ENCODE assay signal across 15 cellular contexts in genomic region chr1:184900507-184900906, GRCh38.
A peak's percentile ranks its signal among the peaks of the same experiment; 100 is the strongest.
DNase-seq lines count a peak whose midpoint lies in the region; ATAC-seq and TF ChIP-seq lines count a peak whose summit lies in the region.
"Had no signal": no experiment of that assay in that cellular context is flagged by ENCODE, and none has a peak within 500 bp of the region (broad histone marks: within the 10 kb centered on the region; RNA-seq: fewer than 3 reads in every experiment).

No MANE protein-coding gene starts in this region.

- H3K9me3 Mint-ChIP-seq in effector memory CD8-positive, alpha-beta T cell: no peaks in the 10 kb centered on the region

- H3K36me3 ChIP-seq in right atrium auricular region: peaks cover 30% of the 10 kb centered on the region

- H3K27ac ChIP-seq in right atrium auricular region: peak overlapping the region; percentile 60 to 82
- H3K27ac ChIP-seq: PC-9 had no signal

- H3K4me1 Mint-ChIP-seq in effector memory CD8-positive, alpha-beta T cell (ENCODE audit: low read depth in 2 of 2): peaks cover 26 to 43% of the 10 kb centered on the region in 2 donors

- peaks cover 18% of the 10 kb centered on the region for H3K36me3 Mint-ChIP-seq in effector memory CD8-positive, alpha-beta T cell (ENCODE audit: insufficient read depth)

- intact Hi-C loops in Right ventricle myocardium inferior (cut with DNase I): no loop called here

- no peaks in the 10 kb centered on the region for H3K27me3 ChIP-seq in right atrium auricular region

- H3K27ac Mint-ChIP-seq in effector memory CD8-positive, alpha-beta T cell: peak overlapping the region; percentile 18 to 27

- H3K4me1 ChIP-seq in right atrium auricular region: peaks cover 0 to 36% of the 10 kb centered on the region in 2 donors

- DNase-seq in right atrium auricular region (ENCODE audit: low spot score): no peak
- DNase-seq in Right ventricle myocardium inferior (ENCODE audit: missing footprints): no peak
- no peak for DNase-seq in effector memory CD8-positive, alpha-beta T cell
- DNase-seq in iPS-NIHi7 (ENCODE audit: extremely low spot score): peak; percentile 20
- DNase-seq in stimulated activated CD4-positive, alpha-beta T cell treated with anti-CD3 and anti-CD28 coated beads, Interleukin-12 subunit alpha, Interleukin-12 subunit beta, amount 100 ng/mL, for 4 hours: no peak
- DNase-seq in NCI-H187 (lab: John Stamatoyannopoulos, UW): no peak
- DNase-seq: C1 segment of cervical spinal cord, COR-L47, NCI-H1694, NCI-H69, PC-9, SHP77 had no signal

- no peak for TF ChIP-seq CTCF in right atrium auricular region (IDR thresholded peaks at IDR 0.05)

- no peaks in the 10 kb centered on the region for H3K9me3 ChIP-seq in right atrium auricular region

- no peak overlapping the region for H3K4me3 ChIP-seq in right atrium auricular region
- H3K4me3 ChIP-seq: PC-9 had no signal

- H3K27me3 Mint-ChIP-seq in effector memory CD8-positive, alpha-beta T cell: no peaks in the 10 kb centered on the region

- no peak overlapping the region for H3K4me3 Mint-ChIP-seq in effector memory CD8-positive, alpha-beta T cell

- ATAC-seq in Right ventricle myocardium inferior: no peak
- ATAC-seq in effector memory CD8-positive, alpha-beta T cell (replicated peaks): no peak
- ATAC-seq in HG03196 (IDR thresholded peaks at IDR 0.05; ENCODE audit: unreplicated experiment): no peak
- no peak for ATAC-seq in HG03520 (IDR thresholded peaks at IDR 0.05; ENCODE audit: unreplicated experiment)
- ATAC-seq: HCT116 had no signal
